In genomic region chr1:6859415-6860343, GRCh38 we compare ENCODE assay signal across 10 cellular contexts.
A peak's percentile ranks its signal among the peaks of the same experiment; 100 is the strongest.
DNase-seq lines count a peak whose midpoint lies in the region; ATAC-seq, FAIRE-seq and TF ChIP-seq lines count a peak whose summit lies in the region.
"Had no signal": no experiment of that assay in that cellular context is flagged by ENCODE, and none has a peak within 500 bp of the region (broad histone marks: within the 10 kb centered on the region; RNA-seq: fewer than 3 reads in every experiment).

No MANE protein-coding gene starts in this region.

- no peaks in the 10 kb centered on the region for H3K27me3 Mint-ChIP-seq in T-cell

- H3K36me3 Mint-ChIP-seq in T-cell: peaks cover 50% of the 10 kb centered on the region

- H3K4me3 ChIP-seq in A673 (ENCODE audit: low read depth, low read length, poor library complexity, severe bottlenecking) (no peak overlapping the region), stomach (no peak overlapping the region)

- TF ChIP-seq POLR2A in stomach (IDR thresholded peaks at IDR 0.05): no peak

- TF ChIP-seq CTCF in A673 (conservative IDR thresholded peaks at IDR 0.05; ENCODE audit: low read depth, low read length): no peak
- TF ChIP-seq CTCF in stomach (IDR thresholded peaks at IDR 0.05): no peak
- no peak for TF ChIP-seq CTCF in GM10266 (IDR thresholded peaks at IDR 0.05; ENCODE audit: control insufficient read depth, insufficient read depth, low read depth, missing control alignments)

- H3K4me1 ChIP-seq in A673 (ENCODE audit: insufficient read depth, low read length, poor library complexity, severe bottlenecking): peaks cover 10% of the 10 kb centered on the region
- peaks cover 0 to 18% (median 9%) of the 10 kb centered on the region in 4 donors for H3K4me1 ChIP-seq in stomach

- peaks cover 23 to 31% (median 29%) of the 10 kb centered on the region in 3 donors for H3K4me1 Mint-ChIP-seq in T-cell

- no peak for TF ChIP-seq EP300 in stomach (IDR thresholded peaks at IDR 0.05)

- H3K27ac ChIP-seq in A673 (ENCODE audit: low read depth, low read length, poor library complexity, severe bottlenecking): no peak overlapping the region
- peak overlapping the region in 2 of 5 donors; percentile 23 to 52 for H3K27ac ChIP-seq in stomach

- H3K4me3 Mint-ChIP-seq in T-cell: no peak overlapping the region

- no peaks in the 10 kb centered on the region for H3K27me3 ChIP-seq in A673 (replicated peaks; ENCODE audit: insufficient read depth, low read depth, low read length, poor library complexity)
- no peaks in the 10 kb centered on the region for H3K27me3 ChIP-seq in stomach

- H3K36me3 ChIP-seq in A673 (ENCODE audit: insufficient read depth, low read length, poor library complexity, severe bottlenecking): no peaks in the 10 kb centered on the region
- peaks cover 0 to 12% (median 10%) of the 10 kb centered on the region in 4 donors for H3K36me3 ChIP-seq in stomach

- POLR2A ChIA-PET in A673 (lab: Charles Lee; ENCODE audit: low non-redundant PET) (no interaction called here), T-cell (lab: Charles Lee) (no interaction called here)

- 75 to 87% (median 86%) methylated on average over 7 of the region's 7 CpGs for WGBS in stomach, 5 donors

- DNase-seq in A673 (ENCODE audit: low spot score) (peak; percentile 80), HTR-8/SVneo (ENCODE audit: insufficient read length, low spot score) (peak; percentile 42), brain pericyte (ENCODE audit: low read depth, low spot score) (peak; percentile 47), left colon (no peak), stomach (no peak), T-cell (no peak), GM10266 (ENCODE audit: extremely low spot score) (no peak)
- DNase-seq: DND-41 had no signal

- intact Hi-C loops in A673 (cut with micrococcal nuclease; ENCODE audit: unreplicated experiment) (no loop called here), left colon (cut with DNase I, micrococcal nuclease) (no loop called here), stomach (cut with DNase I; ENCODE audit: low total_unique reads) (no loop called here)

- CTCF ChIA-PET in A673 (lab: Charles Lee) (no interaction called here), T-cell (lab: Charles Lee) (no interaction called here)

- H3K9me3 ChIP-seq in A673 (ENCODE audit: low read depth, low read length, poor library complexity, severe bottlenecking): no peaks in the 10 kb centered on the region
- no peaks in the 10 kb centered on the region for H3K9me3 ChIP-seq in stomach

- H3K27ac Mint-ChIP-seq in T-cell: no peak overlapping the region

- no TSS peak for BruUV-seq in A673 (replicated peaks; lab: Mats Ljungman, UMichigan)

- H3K9me3 Mint-ChIP-seq in T-cell: no peaks in the 10 kb centered on the region

- peak; percentile 40 for FAIRE-seq in HTR-8/SVneo (lab: Jason Lieb, UNC)

- ATAC-seq in left colon: peak; percentile 44
- ATAC-seq in GM18907 (IDR thresholded peaks at IDR 0.05; ENCODE audit: unreplicated experiment): no peak
- no peak for ATAC-seq in T-cell (replicated peaks in 1 of 4)
- ATAC-seq: left lobe of liver had no signal

Comparison
In these comparisons a context has a peak if more than half of its experiments do, and no peak if none do; other contexts are left out.
1. DNase-seq: peak in A673 (single experiment), HTR-8/SVneo (single experiment) and brain pericyte (single experiment); none in left colon (0 of 2), stomach (single experiment), T-cell (0 of 34) and GM10266 (single experiment).